Comparison of ENCODE assay signal across 14 cellular contexts in genomic region chr6:71411882-71412281, GRCh38.
DNase-seq lines count a peak whose midpoint lies in the region; ATAC-seq, FAIRE-seq and TF ChIP-seq lines count a peak whose summit lies in the region.
"Had no signal": no experiment of that assay in that cellular context is flagged by ENCODE, and none has a peak within 500 bp of the region (broad histone marks: within the 10 kb centered on the region; RNA-seq: fewer than 3 reads in every experiment).

No MANE protein-coding gene starts in this region.

- H3K9me3 Mint-ChIP-seq in astrocyte (ENCODE audit: unreplicated experiment) = no peaks in the 10 kb centered on the region
- peaks cover 3% of the 10 kb centered on the region for H3K9me3 Mint-ChIP-seq in glutamatergic neuron (ENCODE audit: unreplicated experiment)
- H3K9me3 Mint-ChIP-seq in type B pancreatic cell = no peaks in the 10 kb centered on the region
- H3K9me3 Mint-ChIP-seq: activated naive CD4-positive, alpha-beta T cell treated with anti-CD3 and anti-CD28 coated beads for 36 hours had no signal

- no peak overlapping the region for H3K27ac ChIP-seq in astrocyte (ENCODE audit: low read depth, low read length)
- no peak overlapping the region for H3K27ac ChIP-seq in parathyroid adenoma
- H3K27ac ChIP-seq: C4-2B had no signal

- H3K9ac ChIP-seq in astrocyte (ENCODE audit: low read length) = no peak overlapping the region
- H3K9ac ChIP-seq in parathyroid adenoma = no peak overlapping the region

- H3K27ac Mint-ChIP-seq in astrocyte (ENCODE audit: unreplicated experiment) (peak overlapping the region; percentile 73), glutamatergic neuron (ENCODE audit: unreplicated experiment) (peak overlapping the region; percentile 23), type B pancreatic cell (peak overlapping the region; percentile 37)
- H3K27ac Mint-ChIP-seq: activated naive CD4-positive, alpha-beta T cell treated with anti-CD3 and anti-CD28 coated beads for 36 hours; T-helper 2 cell treated with Interferon-gamma antibody and Interleukin-4, amounts not matched to agents 5 μg/mL and 100 μg/mL, for 36 hours had no signal

- DNase-seq in astrocyte (ENCODE audit: low read depth) (no peak), glutamatergic neuron (no peak), type B pancreatic cell (ENCODE audit: extremely low spot score, unreplicated experiment) (no peak), activated gamma-delta T cell treated with Interleukin-2 at 50 U/mL for 16 hours (no peak)
- DNase-seq: activated naive CD4-positive, alpha-beta T cell treated with anti-CD3 and anti-CD28 coated beads for 36 hours; mucosa of descending colon; NCI-H1105; NCI-H2171; stimulated activated CD4-positive, alpha-beta T cell treated with anti-CD3 and anti-CD28 coated beads, Interleukin-15, amount 100 ng/mL, for 24 hours had no signal

- peaks cover 26% of the 10 kb centered on the region for H3K36me3 ChIP-seq in astrocyte (ENCODE audit: insufficient read depth, low read length)
- H3K36me3 ChIP-seq in parathyroid adenoma (ENCODE audit: control insufficient read depth, insufficient read depth, low read length) = no peaks in the 10 kb centered on the region

- no peaks in the 10 kb centered on the region for H3K27me3 ChIP-seq in astrocyte (ENCODE audit: insufficient read depth, low read length)
- H3K27me3 ChIP-seq in parathyroid adenoma (ENCODE audit: control insufficient read depth, insufficient read depth, low read length) = no peaks in the 10 kb centered on the region

- H3K4me3 ChIP-seq in astrocyte (ENCODE audit: insufficient read depth, low read depth, low read length) (no peak overlapping the region), parathyroid adenoma (ENCODE audit: low read depth, low read length) (no peak overlapping the region)
- H3K4me3 ChIP-seq: mucosa of descending colon had no signal

- H3K27me3 Mint-ChIP-seq in astrocyte (ENCODE audit: low read depth, unreplicated experiment) (no peaks in the 10 kb centered on the region), glutamatergic neuron (ENCODE audit: unreplicated experiment) (no peaks in the 10 kb centered on the region), type B pancreatic cell (no peaks in the 10 kb centered on the region)

- H2AFZ ChIP-seq in astrocyte (ENCODE audit: low read depth, low read length) = no peak overlapping the region
- H2AFZ ChIP-seq in parathyroid adenoma = no peak overlapping the region

- TF ChIP-seq CTCF in astrocyte (IDR thresholded peaks at IDR 0.05; ENCODE audit: insufficient read depth, low read depth, low read length) = no peak
- no peak for TF ChIP-seq CTCF in glutamatergic neuron (IDR thresholded peaks at IDR 0.05; ENCODE audit: partially characterized antibody, unreplicated experiment)
- no peak for TF ChIP-seq CTCF in parathyroid adenoma (IDR thresholded peaks at IDR 0.05)
- no peak for TF ChIP-seq CTCF in type B pancreatic cell (conservative IDR thresholded peaks at IDR 0.05)

- peaks cover 55% of the 10 kb centered on the region for H3K4me1 Mint-ChIP-seq in astrocyte (ENCODE audit: low read depth, unreplicated experiment)
- peaks cover 16% of the 10 kb centered on the region for H3K4me1 Mint-ChIP-seq in glutamatergic neuron (ENCODE audit: low read depth, unreplicated experiment)
- H3K4me1 Mint-ChIP-seq in type B pancreatic cell (ENCODE audit: unreplicated experiment) = peaks cover 17% of the 10 kb centered on the region

- no peak for FAIRE-seq in astrocyte (lab: Jason Lieb, UNC)

- H3K79me2 ChIP-seq in astrocyte (ENCODE audit: insufficient read depth, low read length) (peaks cover 80% of the 10 kb centered on the region), parathyroid adenoma (peaks cover 17% of the 10 kb centered on the region)

- H3K4me2 ChIP-seq in astrocyte (ENCODE audit: low read length) = peak overlapping the region; percentile 12
- peak overlapping the region; percentile 42 for H3K4me2 ChIP-seq in parathyroid adenoma (ENCODE audit: low read length)

- no peaks in the 10 kb centered on the region for H3K9me3 ChIP-seq in astrocyte (ENCODE audit: insufficient read depth, low read depth, low read length)
- no peaks in the 10 kb centered on the region for H3K9me3 ChIP-seq in parathyroid adenoma (ENCODE audit: control insufficient read depth, low read length)
- H3K9me3 ChIP-seq: mucosa of descending colon had no signal

- no peak for ATAC-seq in GM21423 (IDR thresholded peaks at IDR 0.05; ENCODE audit: unreplicated experiment)
- ATAC-seq in GM18870 (IDR thresholded peaks at IDR 0.05; ENCODE audit: unreplicated experiment) = no peak
- ATAC-seq: mucosa of descending colon had no signal

- H3K4me3 Mint-ChIP-seq in astrocyte (ENCODE audit: unreplicated experiment) (no peak overlapping the region), glutamatergic neuron (ENCODE audit: unreplicated experiment) (peak overlapping the region; percentile 70), type B pancreatic cell (no peak overlapping the region)
- H3K4me3 Mint-ChIP-seq: activated naive CD4-positive, alpha-beta T cell treated with anti-CD3 and anti-CD28 coated beads for 36 hours; T-helper 2 cell treated with Interferon-gamma antibody and Interleukin-4, amounts not matched to agents 5 μg/mL and 100 μg/mL, for 36 hours had no signal

- peaks cover 18% of the 10 kb centered on the region for H3K36me3 Mint-ChIP-seq in astrocyte (ENCODE audit: low read depth, unreplicated experiment)
- H3K36me3 Mint-ChIP-seq in glutamatergic neuron (ENCODE audit: unreplicated experiment) = no peaks in the 10 kb centered on the region
- peaks cover 41% of the 10 kb centered on the region for H3K36me3 Mint-ChIP-seq in type B pancreatic cell

- H4K20me1 ChIP-seq in astrocyte (ENCODE audit: insufficient read depth, low read length) = no peaks in the 10 kb centered on the region

- H3K4me1 ChIP-seq in astrocyte (ENCODE audit: insufficient read depth, low read length) (peaks cover 41% of the 10 kb centered on the region), parathyroid adenoma (peaks cover 10% of the 10 kb centered on the region)

Comparison
In these comparisons a context has a peak if more than half of its experiments do, and no peak if none do; other contexts are left out.
1. H3K27ac Mint-ChIP-seq: peak in every context shown above with its lines; median percentile 73 in astrocyte; 37 in type B pancreatic cell; 23 in glutamatergic neuron.